ENCODE assay signal across 8 cellular contexts in the genomic region with DNA sequence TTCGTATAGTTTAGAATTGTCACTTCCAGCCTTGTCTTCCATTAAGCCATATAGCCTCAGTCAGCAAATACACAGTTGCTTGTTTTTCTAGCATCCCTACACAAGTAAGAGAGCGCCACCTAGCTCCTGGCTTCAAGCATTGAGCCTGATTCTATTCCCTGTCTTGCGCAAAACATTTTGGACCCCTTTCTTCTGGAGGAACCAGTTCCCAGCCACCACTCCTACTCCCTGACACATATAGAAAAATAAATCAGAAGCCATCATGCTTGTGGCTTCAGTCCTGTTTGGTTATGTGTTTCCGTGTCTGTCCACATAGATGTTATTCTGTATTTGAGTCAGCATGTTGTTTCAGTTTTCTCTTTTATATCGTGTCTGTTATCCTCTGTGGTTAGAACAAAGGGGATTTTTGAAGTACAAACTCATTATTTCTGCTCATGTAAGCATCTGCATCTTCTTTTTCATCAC. TPM values are rescaled to one million over a fixed set of nuclear protein-coding genes. Genes with fewer than 3 reads are reported as not detected.
A peak's percentile ranks its signal among the peaks of the same experiment; 100 is the strongest.
DNase-seq lines count a peak whose midpoint lies in the region; ATAC-seq, FAIRE-seq and TF ChIP-seq lines count a peak whose summit lies in the region.

No MANE protein-coding gene starts in this region.

- H3K4me3 ChIP-seq in dorsolateral prefrontal cortex, result no peak overlapping the region
- H3K4me3 ChIP-seq in mucosa of descending colon, result no peak overlapping the region

- H3K27me3 Mint-ChIP-seq in activated B cell treated with CpG ODN at 0.5 μM for 24 hours, result no peaks in the 10 kb centered on the region

- no peak overlapping the region for H3K4me3 Mint-ChIP-seq in activated B cell treated with CpG ODN at 0.5 μM for 24 hours

- TF ChIP-seq CTCF in activated B cell treated with CpG ODN at 0.5 μM for 24 hours (IDR thresholded peaks at IDR 0.05) (no peak), dorsolateral prefrontal cortex (IDR thresholded peaks at IDR 0.05 in 54 of 56, conservative IDR thresholded peaks at IDR 0.05 in 2 of 56; ENCODE audit: low read depth in 1 of 56, partially characterized antibody in 56 of 56) (peak in 53 of 56 donors; percentile 21 to 78 (median 52)), mucosa of descending colon (IDR thresholded peaks at IDR 0.05) (peak; percentile 22)

- peaks cover 6% of the 10 kb centered on the region for H3K9me3 Mint-ChIP-seq in activated B cell treated with CpG ODN at 0.5 μM for 24 hours

- no peak overlapping the region for H3K27ac ChIP-seq in dorsolateral prefrontal cortex

- ATAC-seq in HG02870 (IDR thresholded peaks at IDR 0.05; ENCODE audit: unreplicated experiment) (peak; percentile 99), activated B cell treated with CpG ODN at 0.5 μM for 24 hours (ENCODE audit: low read depth) (peak; percentile 64), mucosa of descending colon (peak; percentile 76)

- H3K4me1 Mint-ChIP-seq in activated B cell treated with CpG ODN at 0.5 μM for 24 hours, result peaks cover 7% of the 10 kb centered on the region

- H3K4me1 ChIP-seq in mucosa of descending colon (ENCODE audit: low read depth), result no peaks in the 10 kb centered on the region

- H3K27me3 ChIP-seq in dorsolateral prefrontal cortex, result peaks cover 0 to 55% (median 12%) of the 10 kb centered on the region in 45 donors

- DNase-seq in AG20443 (ENCODE audit: low spot score) (peak; percentile 58), GM18507 (ENCODE audit: extremely low spot score, insufficient read length, low read depth) (peak; percentile 30), NCI-H146 (lab: John Stamatoyannopoulos, UW) (peak; percentile 28), activated B cell treated with CpG ODN at 0.5 μM for 24 hours (no peak), dorsolateral prefrontal cortex (peak in 4 of 10 donors; percentile 14 to 48 (median 43)), mucosa of descending colon (peak in 2 of 3 donors; percentile 47 to 72), superior temporal gyrus (ENCODE audit: extremely low spot score) (peak; percentile 33)

- POLR2A ChIA-PET in activated B cell treated with CpG ODN at 0.5 μM for 24 hours (lab: Charles Lee), result interaction anchor here (0.6 kb wide), 1 partner anchor 24 kb away, joined by 4 read pairs; no protein-coding TSS in a partner anchor

- intact Hi-C loops in activated B cell treated with CpG ODN at 0.5 μM for 24 hours (cut with micrococcal nuclease) (loop anchor here (1.0 to 5.0 kb wide), 2 partner anchors 61 to 143 kb away; a partner anchor contains a TSS), dorsolateral prefrontal cortex (cut with DNase I) (loop anchor here in 1 of 2 donors (5.0 kb wide), 2 partner anchors 86 to 146 kb away; no protein-coding TSS in a partner anchor), mucosa of descending colon (cut with DNase I, micrococcal nuclease) (no loop called here)

- H3K36me3 ChIP-seq in mucosa of descending colon (ENCODE audit: low read depth), result no peaks in the 10 kb centered on the region

- no peaks in the 10 kb centered on the region for H3K9me3 ChIP-seq in mucosa of descending colon

- peak overlapping the region; percentile 57 for H3K27ac Mint-ChIP-seq in activated B cell treated with CpG ODN at 0.5 μM for 24 hours

- peak; percentile 96 for FAIRE-seq in GM18507 (lab: Jason Lieb, UNC)

- CTCF ChIA-PET in activated B cell treated with CpG ODN at 0.5 μM for 24 hours (lab: Charles Lee), result interaction anchor here (0.9 kb wide), 1 partner anchor 78 kb away, joined by 3 read pairs; no protein-coding TSS in a partner anchor

- H3K36me3 Mint-ChIP-seq in activated B cell treated with CpG ODN at 0.5 μM for 24 hours (ENCODE audit: low read depth), result peaks cover 43% of the 10 kb centered on the region

RNA-seq across cellular contexts. Expression of a gene that starts 59.9 kb away (rescaled TPM):
- total RNA-seq in activated B cell treated with CpG ODN at 0.5 μM for 24 hours (15.1 and 16.5 TPM in 2 replicates), dorsolateral prefrontal cortex (10 to 100 TPM in 116 of 120 experiments, 1 to 10 TPM in 4; 8.2 to 30.1 (median 15.9) TPM), mucosa of descending colon (10 to 100 TPM; 25.3 to 53.5 (median 32.2) TPM)
